1 cellular context compared by ENCODE assay signal in genomic region chr6:14742171-14742570, GRCh38.
TF ChIP-seq lines count a peak whose summit lies in the region.

No MANE protein-coding gene starts in this region.

TF ChIP-seq in HCT116, 20 proteins besides CTCF, POLR2A, EP300 and RAD21:
- TF ChIP-seq TCF7L2 (IDR thresholded peaks at IDR 0.05; ENCODE audit: borderline replicate concordance, extremely low read depth, insufficient read depth, insufficient read length) (no peak), REST (IDR thresholded peaks at IDR 0.05; ENCODE audit: low read depth) (no peak), SP1 (IDR thresholded peaks at IDR 0.05; ENCODE audit: low read depth) (no peak)
